In genomic region chr13:48749699-48750473, GRCh38 we compare ENCODE assay signal across 9 cellular contexts.
DNase-seq lines count a peak whose midpoint lies in the region; ATAC-seq and TF ChIP-seq lines count a peak whose summit lies in the region.
"Had no signal": no experiment of that assay in that cellular context is flagged by ENCODE, and none has a peak within 500 bp of the region (broad histone marks: within the 10 kb centered on the region; RNA-seq: fewer than 3 reads in every experiment).

No MANE protein-coding gene starts in this region.

- H3K4me3 Mint-ChIP-seq in type B pancreatic cell: no peak overlapping the region

- H3K36me3 Mint-ChIP-seq in type B pancreatic cell: no peaks in the 10 kb centered on the region

- H3K9me3 Mint-ChIP-seq in type B pancreatic cell: no peaks in the 10 kb centered on the region

- no peak overlapping the region for H3K23ac ChIP-seq in trophoblast cell (ENCODE audit: low read length)

- H3K36me3 ChIP-seq in Panc1 (ENCODE audit: control insufficient read depth, insufficient read depth, low read length) (no peaks in the 10 kb centered on the region), trophoblast cell (ENCODE audit: control insufficient read depth in 1 of 2, insufficient read depth in 2 of 2, low read length in 2 of 2) (no peaks in the 10 kb centered on the region)

- peak; percentile 1 to 17 for DNase-seq in NCI-H524 (lab: John Stamatoyannopoulos, UW)
- no peak for DNase-seq in NCI-H524 treated with DMSO at 0.1 percent for 48 hours (lab: John Stamatoyannopoulos, UW)
- DNase-seq in Panc1 (ENCODE audit: low read depth, low spot score): peak; percentile 91
- DNase-seq in activated effector memory CD4-positive, alpha-beta T cell treated with Interleukin-2 at 50 U/mL for 16 hours: peak; percentile 44
- DNase-seq in germinal center (ENCODE audit: low spot score): peak; percentile 19
- peak; percentile 96 to 98 for DNase-seq in trophoblast cell
- DNase-seq in type B pancreatic cell (ENCODE audit: extremely low spot score, unreplicated experiment): no peak
- DNase-seq: DND-41 had no signal

- no peak overlapping the region for H2AFZ ChIP-seq in trophoblast cell (ENCODE audit: insufficient read depth, low read length, poor library complexity)

- H3K18ac ChIP-seq in trophoblast cell (ENCODE audit: low read length): no peak overlapping the region

- no peak overlapping the region for H3K4me2 ChIP-seq in trophoblast cell (ENCODE audit: low read length)

- no peaks in the 10 kb centered on the region for H3K79me1 ChIP-seq in trophoblast cell (ENCODE audit: low read length)

- TF ChIP-seq CTCF in Panc1 (IDR thresholded peaks at IDR 0.05) (peak; percentile 78), type B pancreatic cell (conservative IDR thresholded peaks at IDR 0.05) (peak; percentile 71)

- no peaks in the 10 kb centered on the region for H3K79me2 ChIP-seq in trophoblast cell (ENCODE audit: control insufficient read depth, insufficient read depth, low read length, poor library complexity)

- WGBS in trophoblast cell (ENCODE audit: extremely low coverage, insufficient coverage, insufficient read length): no CpG with 5 or more reads among the region's 15 CpGs

- H3K4me1 ChIP-seq in Panc1 (ENCODE audit: control insufficient read depth, insufficient read depth, low read length) (no peaks in the 10 kb centered on the region; the same call in 1 of the 2 replicates), trophoblast cell (ENCODE audit: control insufficient read depth in 1 of 2, insufficient read depth in 2 of 2, low read length in 2 of 2) (peaks cover 2 to 3% of the 10 kb centered on the region in 2 experiments)

- H3K9ac ChIP-seq in trophoblast cell (ENCODE audit: low read length): no peak overlapping the region

- intact Hi-C loops in Panc1 (cut with micrococcal nuclease; ENCODE audit: unreplicated experiment): no loop called here

- no peak overlapping the region for H2BK5ac ChIP-seq in trophoblast cell (ENCODE audit: low read depth, low read length, poor library complexity)

- H3K27ac Mint-ChIP-seq in type B pancreatic cell: peak overlapping the region; percentile 61

- CTCF ChIA-PET in Panc1 (lab: Charles Lee): no interaction called here

- H4K12ac ChIP-seq in trophoblast cell (ENCODE audit: low read depth, low read length): no peak overlapping the region

- H3K4ac ChIP-seq in trophoblast cell (ENCODE audit: low read depth, low read length): no peak overlapping the region

- POLR2A ChIA-PET in Panc1 (lab: Charles Lee): interaction anchor here (0.6 kb wide), 1 partner anchor 447 kb away, joined by 9 read pairs; no protein-coding TSS in a partner anchor

- H3K27ac ChIP-seq in Panc1 (ENCODE audit: low read length): no peak overlapping the region
- no peak overlapping the region for H3K27ac ChIP-seq in trophoblast cell (ENCODE audit: low read depth, low read length)

- H3K27me3 Mint-ChIP-seq in type B pancreatic cell: no peaks in the 10 kb centered on the region

- ATAC-seq in HG02973 (IDR thresholded peaks at IDR 0.05; ENCODE audit: unreplicated experiment) (peak; percentile 97), Panc1 (peak; percentile 97)

- no peak overlapping the region for H2BK120ac ChIP-seq in trophoblast cell (ENCODE audit: insufficient read depth, low read length, poor library complexity)

- H3K4me1 Mint-ChIP-seq in type B pancreatic cell (ENCODE audit: unreplicated experiment): peaks cover 7% of the 10 kb centered on the region

- H3K4me3 ChIP-seq in Panc1 (ENCODE audit: low read depth in 2 of 2, low read length in 2 of 2): no peak overlapping the region
- no peak overlapping the region for H3K4me3 ChIP-seq in trophoblast cell (ENCODE audit: low read depth, low read length)

- no peak overlapping the region for H3K14ac ChIP-seq in trophoblast cell (ENCODE audit: low read length)

- H2BK12ac ChIP-seq in trophoblast cell (ENCODE audit: low read length): no peak overlapping the region

- in situ Hi-C loops in Panc1 (cut with HindIII; ENCODE audit: low pct_unique_long_range_greater_than_20kb, low sequenced_read_pairs): no loop called here

- H4K91ac ChIP-seq in trophoblast cell (ENCODE audit: low read depth, low read length): no peak overlapping the region

- H3K9me3 ChIP-seq in Panc1 (ENCODE audit: control insufficient read depth, insufficient read depth, low read depth, low read length): no peaks in the 10 kb centered on the region
- no peaks in the 10 kb centered on the region for H3K9me3 ChIP-seq in trophoblast cell (ENCODE audit: insufficient read depth, low read depth, low read length)

- no peak overlapping the region for H4K8ac ChIP-seq in trophoblast cell (ENCODE audit: low read depth, low read length)

- no peak overlapping the region for H2AK5ac ChIP-seq in trophoblast cell (ENCODE audit: low read length)

- H3K27me3 ChIP-seq in Panc1 (ENCODE audit: control insufficient read depth, insufficient read depth, low read length) (no peaks in the 10 kb centered on the region), trophoblast cell (ENCODE audit: insufficient read depth, low read length) (no peaks in the 10 kb centered on the region)

- no TSS peak for BruUV-seq in Panc1 (replicated peaks; lab: Mats Ljungman, UMichigan)

Comparison
In these comparisons a context has a peak if more than half of its experiments do, and no peak if none do; other contexts are left out.
1. DNase-seq: peak in NCI-H524 (2 of 2), Panc1 (single experiment), activated effector memory CD4-positive, alpha-beta T cell treated with Interleukin-2 at 50 U/mL for 16 hours (single experiment), germinal center (single experiment) and trophoblast cell (2 of 2); none in NCI-H524 treated with DMSO at 0.1 percent for 48 hours (single experiment) and type B pancreatic cell (single experiment).